Comparison of ENCODE assay signal across 26 cellular contexts in the genomic region with DNA sequence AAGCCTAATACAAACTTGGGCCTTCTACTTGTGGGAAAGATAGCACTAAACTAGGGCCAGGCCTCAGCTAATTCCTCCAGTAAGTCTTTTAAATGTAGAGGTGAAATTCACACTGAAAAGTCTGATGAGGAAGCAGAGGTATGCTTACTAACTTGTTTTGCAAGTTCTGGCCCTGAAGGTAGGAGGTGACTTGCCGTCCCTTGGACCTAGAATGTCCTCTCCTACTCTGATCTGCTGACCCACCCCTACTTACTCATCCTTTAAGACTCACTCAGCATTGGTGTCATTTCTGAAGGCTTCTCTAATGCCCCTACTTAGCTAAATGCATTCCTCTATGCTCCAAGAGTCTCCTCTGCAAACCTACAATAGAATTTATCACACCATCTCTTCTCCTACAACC. TPM values are rescaled to one million over a fixed set of nuclear protein-coding genes. Genes with fewer than 3 reads are reported as not detected.
DNase-seq lines count a peak whose midpoint lies in the region; ATAC-seq, FAIRE-seq and TF ChIP-seq lines count a peak whose summit lies in the region.
"Had no signal": no experiment of that assay in that cellular context is flagged by ENCODE, and none has a peak within 500 bp of the region (broad histone marks: within the 10 kb centered on the region; RNA-seq: fewer than 3 reads in every experiment).

No MANE protein-coding gene starts in this region.

- DNase-seq in HPDE6-E6E7 (ENCODE audit: extremely low spot score) (peak; percentile 55), colonic mucosa (no peak), left lung (no peak), mucosa of descending colon (no peak), urothelium cell line (ENCODE audit: low spot score) (no peak), prostate gland (ENCODE audit: low spot score) (no peak)
- no peak for DNase-seq in activated T-cell treated with anti-CD3 and anti-CD28 coated beads, Interleukin-2, amount 50 U/mL, for 4 hours
- DNase-seq: activated B cell treated with CpG ODN at 0.5 μM for 24 hours; activated CD4-positive, alpha-beta T cell treated with anti-CD3 and anti-CD28 coated beads, Interleukin-2, amount 50 U/mL, for 48 hours; activated naive CD4-positive, alpha-beta T cell treated with Interleukin-2 at 50 U/mL for 16 hours; DMS79 treated with DMSO at 0.1 percent for 48 hours; H9; immature natural killer cell; Karpas-422; natural killer cell; NCI-H1694 treated with DMSO at 0.1 percent for 48 hours; NCI-H774; stimulated activated CD4-positive, alpha-beta T cell treated with anti-CD3 and anti-CD28 coated beads, Interleukin-1b, Interleukin-23, amount 100 ng/mL, for 48 hours; stimulated activated naive B cell treated with anti-CD40 and anti-IgM and Interleukin-4, amounts not matched to agents 10 μg/mL and 1 μg/mL and 100 μg/mL, for 72 hours had no signal

- H3K9ac ChIP-seq in colonic mucosa (ENCODE audit: low read depth in 2 of 2, low read length in 2 of 2): no peak overlapping the region
- no peak overlapping the region for H3K9ac ChIP-seq in subcutaneous abdominal adipose tissue (ENCODE audit: low read length in 5 of 5)

- H3K4me1 ChIP-seq in colonic mucosa (no peaks in the 10 kb centered on the region), left lung (peaks cover 0 to 13% of the 10 kb centered on the region in 2 donors), subcutaneous abdominal adipose tissue (ENCODE audit: control insufficient read depth in 5 of 5, insufficient read depth in 5 of 5, low read length in 5 of 5) (peaks cover 0 to 5% (median 4%) of the 10 kb centered on the region in 5 donors), mucosa of descending colon (ENCODE audit: low read depth) (peaks cover 4% of the 10 kb centered on the region), prostate gland (replicated peaks) (no peaks in the 10 kb centered on the region)
- H3K4me1 ChIP-seq: SJSA1, tibial artery had no signal

- H3K36me3 ChIP-seq in colonic mucosa (no peaks in the 10 kb centered on the region), left lung (peaks cover 0 to 64% of the 10 kb centered on the region in 2 donors), subcutaneous abdominal adipose tissue (ENCODE audit: control insufficient read depth in 5 of 5, insufficient read depth in 5 of 5, low read length in 5 of 5) (peaks cover 28 to 72% (median 50%) of the 10 kb centered on the region in 5 donors), mucosa of descending colon (ENCODE audit: low read depth) (no peaks in the 10 kb centered on the region), prostate gland (no peaks in the 10 kb centered on the region)
- H3K36me3 ChIP-seq: ovary had no signal

- H3K27me3 ChIP-seq in colonic mucosa (no peaks in the 10 kb centered on the region), left lung (no peaks in the 10 kb centered on the region), subcutaneous abdominal adipose tissue (ENCODE audit: control insufficient read depth in 5 of 5, insufficient read depth in 4 of 5, low read length in 5 of 5) (no peaks in the 10 kb centered on the region), prostate gland (replicated peaks; ENCODE audit: insufficient read depth) (no peaks in the 10 kb centered on the region)
- H3K27me3 ChIP-seq: heart right ventricle, ovary, sigmoid colon, SJSA1, tibial artery had no signal

- 83% methylated on average over 1 of the region's 1 CpG for WGBS in prostate gland

- TF ChIP-seq CTCF in colonic mucosa (IDR thresholded peaks at IDR 0.05) (no peak), left lung (IDR thresholded peaks at IDR 0.05) (no peak), mucosa of descending colon (IDR thresholded peaks at IDR 0.05) (no peak), prostate gland (IDR thresholded peaks at IDR 0.05) (no peak)

- no peaks in the 10 kb centered on the region for H3K9me3 Mint-ChIP-seq in activated T-cell treated with anti-CD3 and anti-CD28 coated beads, Interleukin-2, amount 50 U/mL, for 4 hours
- H3K9me3 Mint-ChIP-seq: activated B cell treated with CpG ODN at 0.5 μM for 24 hours; central memory CD8-positive, alpha-beta T cell; H9; immature natural killer cell; natural killer cell; stimulated activated naive B cell treated with anti-CD40 and anti-IgM and Interleukin-4, amounts not matched to agents 10 μg/mL and 1 μg/mL and 100 μg/mL, for 72 hours had no signal

- no peak overlapping the region for H3K4me3 ChIP-seq in colonic mucosa
- H3K4me3 ChIP-seq in left lung: no peak overlapping the region
- no peak overlapping the region for H3K4me3 ChIP-seq in subcutaneous abdominal adipose tissue (ENCODE audit: low read depth in 1 of 5, low read length in 5 of 5)
- no peak overlapping the region for H3K4me3 ChIP-seq in mucosa of descending colon
- H3K4me3 ChIP-seq in prostate gland: no peak overlapping the region
- H3K4me3 ChIP-seq: heart right ventricle, ovary, sigmoid colon, SJSA1, tibial artery had no signal

- H3K27ac ChIP-seq in colonic mucosa: peak overlapping the region; percentile 28
- peak overlapping the region; percentile 46 to 59 for H3K27ac ChIP-seq in left lung
- peak overlapping the region; percentile 18 for H3K27ac ChIP-seq in subcutaneous abdominal adipose tissue (ENCODE audit: low read depth, low read length)
- H3K27ac ChIP-seq in prostate gland: no peak overlapping the region
- H3K27ac ChIP-seq: ovary, sigmoid colon, SJSA1, tibial artery had no signal

- FAIRE-seq in urothelium cell line (lab: Jason Lieb, UNC): no peak

- no peak for TF ChIP-seq POLR2A in prostate gland (IDR thresholded peaks at IDR 0.05)

- H3K4me3 Mint-ChIP-seq in activated T-cell treated with anti-CD3 and anti-CD28 coated beads, Interleukin-2, amount 50 U/mL, for 4 hours: no peak overlapping the region
- H3K4me3 Mint-ChIP-seq: activated B cell treated with CpG ODN at 0.5 μM for 24 hours; central memory CD8-positive, alpha-beta T cell; H9; immature natural killer cell; natural killer cell; stimulated activated naive B cell treated with anti-CD40 and anti-IgM and Interleukin-4, amounts not matched to agents 10 μg/mL and 1 μg/mL and 100 μg/mL, for 72 hours had no signal

- intact Hi-C loops in colonic mucosa (cut with DNase I): no loop called here
- intact Hi-C loops in left lung (cut with DNase I): no loop called here
- intact Hi-C loops in mucosa of descending colon (cut with DNase I, micrococcal nuclease): no loop called here
- intact Hi-C loops in prostate gland (cut with DNase I): no loop called here

- peaks cover 60% of the 10 kb centered on the region for H3K36me3 Mint-ChIP-seq in activated T-cell treated with anti-CD3 and anti-CD28 coated beads, Interleukin-2, amount 50 U/mL, for 4 hours (ENCODE audit: insufficient read depth)

- no peaks in the 10 kb centered on the region for H3K4me1 Mint-ChIP-seq in activated T-cell treated with anti-CD3 and anti-CD28 coated beads, Interleukin-2, amount 50 U/mL, for 4 hours (ENCODE audit: low read depth)
- H3K4me1 Mint-ChIP-seq: immature natural killer cell had no signal

- H3K9me3 ChIP-seq in colonic mucosa (no peaks in the 10 kb centered on the region), left lung (no peaks in the 10 kb centered on the region), subcutaneous abdominal adipose tissue (ENCODE audit: control insufficient read depth in 5 of 5, low read length in 5 of 5) (no peaks in the 10 kb centered on the region), mucosa of descending colon (no peaks in the 10 kb centered on the region), prostate gland (no peaks in the 10 kb centered on the region)
- H3K9me3 ChIP-seq: heart right ventricle, ovary, sigmoid colon, SJSA1, tibial artery had no signal

- no peaks in the 10 kb centered on the region for H3K27me3 Mint-ChIP-seq in activated T-cell treated with anti-CD3 and anti-CD28 coated beads, Interleukin-2, amount 50 U/mL, for 4 hours (ENCODE audit: low read depth)
- H3K27me3 Mint-ChIP-seq: activated B cell treated with CpG ODN at 0.5 μM for 24 hours; central memory CD8-positive, alpha-beta T cell; stimulated activated naive B cell treated with anti-CD40 and anti-IgM and Interleukin-4, amounts not matched to agents 10 μg/mL and 1 μg/mL and 100 μg/mL, for 72 hours had no signal

- ATAC-seq in left lung: peak; percentile 23
- ATAC-seq in mucosa of descending colon: no peak
- no peak for ATAC-seq in activated T-cell treated with anti-CD3 and anti-CD28 coated beads, Interleukin-2, amount 50 U/mL, for 4 hours
- ATAC-seq: natural killer cell; stimulated activated naive B cell treated with anti-CD40 and anti-IgM and Interleukin-4, amounts not matched to agents 10 μg/mL and 1 μg/mL and 100 μg/mL, for 72 hours had no signal

RNA-seq across cellular contexts. Expression of gene RIOX2, which starts 19.4 kb away (rescaled TPM):
- total RNA-seq in colonic mucosa (10 to 100 TPM; 17.6 to 21.9 TPM), left lung (10 to 100 TPM; 16.6 to 29.3 TPM), mucosa of descending colon (10 to 100 TPM; 13.5 to 20.8 (median 20.7) TPM), prostate gland (10 to 100 TPM; 18.1 to 20.2 TPM)
- 10 to 100 TPM; 51.2 to 61.3 (median 56.3) TPM for total RNA-seq in activated T-cell treated with anti-CD3 and anti-CD28 coated beads, Interleukin-2, amount 50 U/mL, for 4 hours

Comparison
In these comparisons a context has a peak if more than half of its experiments do, and no peak if none do; other contexts are left out.
1. H3K27ac ChIP-seq: peak in colonic mucosa (single experiment), left lung (2 of 2) and subcutaneous abdominal adipose tissue (single experiment); none in prostate gland (0 of 2).